In genomic region chr15:65611888-65612615, GRCh38 we compare ENCODE assay signal across 8 cellular contexts. TPM values are rescaled to one million over a fixed set of nuclear protein-coding genes. Genes with fewer than 3 reads are reported as not detected.
DNase-seq lines count a peak whose midpoint lies in the region; ATAC-seq, FAIRE-seq and TF ChIP-seq lines count a peak whose summit lies in the region.

No MANE protein-coding gene starts in this region.

- TF ChIP-seq POLR2A in adrenal gland (IDR thresholded peaks at IDR 0.05), result no peak
- peak in 1 of 2 experiments; percentile 50; a peak in 2 of 4 replicates for TF ChIP-seq POLR2A in HepG2 (IDR thresholded peaks at IDR 0.05; ENCODE audit: insufficient read depth in 1 of 2, low read depth in 2 of 2, low read length in 2 of 2)
- TF ChIP-seq POLR2A in transverse colon (IDR thresholded peaks at IDR 0.05), result no peak

- POLR2A ChIA-PET in HepG2 (lab: Yijun Ruan, JAX), result interaction anchor here (1.1 to 2.9 kb wide), 9 partner anchors 16 to 774 kb away, joined by 4 to 30 read pairs (median 7); partner anchors contain the start of genes HACD3, MAP2K1, RAB11A and RNU5B-1

- TF ChIP-seq RAD21 in HepG2 (CRISPR knock-in tag; IDR thresholded peaks at IDR 0.05), result no peak

- H3K27ac ChIP-seq in adrenal gland (peak overlapping the region; percentile 71 to 97 (median 94)), HepG2 (ENCODE audit: extremely low read length, insufficient read depth, low read length) (peak overlapping the region; percentile 99), transverse colon (peak overlapping the region; percentile 92 to 95 (median 94))

- H3K4me2 ChIP-seq in HepG2 (ENCODE audit: low read depth, low read length), result peak overlapping the region; percentile 100

- no peaks in the 10 kb centered on the region for H3K9me3 Mint-ChIP-seq in activated T-cell treated with anti-CD3 and anti-CD28 coated beads, Interleukin-2, amount 50 U/mL, for 24 hours

- CTCF ChIA-PET in HepG2 (lab: Yijun Ruan, JAX; ENCODE audit: low intra/inter-chr PET ratio, low total read pairs), result no interaction called here

- H4K20me1 ChIP-seq in HepG2 (ENCODE audit: insufficient read depth, low read length), result no peaks in the 10 kb centered on the region

- TF ChIP-seq CTCF in adrenal gland (IDR thresholded peaks at IDR 0.05), result no peak
- peak; percentile 37; the same call in 1 of the 2 replicates for TF ChIP-seq CTCF in HepG2 (CRISPR knock-in tag; IDR thresholded peaks at IDR 0.05)
- no peak for TF ChIP-seq CTCF in transverse colon (IDR thresholded peaks at IDR 0.05)
- TF ChIP-seq CTCF in D721Med (IDR thresholded peaks at IDR 0.05; ENCODE audit: insufficient read depth, missing control alignments), result no peak

- FAIRE-seq in HepG2 (lab: Jason Lieb, UNC) (peak; percentile 34), D721Med (lab: Jason Lieb, UNC) (no peak)

- in situ Hi-C loops in HepG2 (cut with HindIII; ENCODE audit: extremely low pct_ligation_motif_present, low pct_unique_long_range_greater_than_20kb) (no loop called here), transverse colon (cut with MboI; ENCODE audit: low pct_ligation_motif_present in 1 of 4, low pct_unique_long_range_greater_than_20kb in 1 of 4, low sequenced_read_pairs in 3 of 4) (no loop called here)

- H3K27ac Mint-ChIP-seq in activated T-cell treated with anti-CD3 and anti-CD28 coated beads, Interleukin-2, amount 50 U/mL, for 24 hours, result peak overlapping the region; percentile 95

- TF ChIP-seq EP300 in HepG2 (IDR thresholded peaks at IDR 0.05; ENCODE audit: low read depth in 2 of 2, low read length in 2 of 2), result no peak
- no peak for TF ChIP-seq EP300 in HepG2 (CRISPR knock-in tag; IDR thresholded peaks at IDR 0.05; ENCODE audit: borderline replicate concordance)
- TF ChIP-seq EP300 in transverse colon (IDR thresholded peaks at IDR 0.05; ENCODE audit: low read depth), result no peak

- H3K36me3 Mint-ChIP-seq in activated T-cell treated with anti-CD3 and anti-CD28 coated beads, Interleukin-2, amount 50 U/mL, for 24 hours (ENCODE audit: low read depth), result peaks cover 26% of the 10 kb centered on the region

- peak; percentile 28 for ATAC-seq in HepG2
- ATAC-seq in HG03196 (IDR thresholded peaks at IDR 0.05; ENCODE audit: unreplicated experiment), result no peak
- ATAC-seq in HG02981 (IDR thresholded peaks at IDR 0.05; ENCODE audit: unreplicated experiment), result no peak

- H3K79me2 ChIP-seq in HepG2 (ENCODE audit: insufficient read depth, low read length), result peaks cover 40% of the 10 kb centered on the region

- 77 to 85% (median 83%) methylated on average over 5 of the region's 5 CpGs for WGBS in adrenal gland, 4 donors
- WGBS in HepG2 (ENCODE audit: low lambda C conversion rate), result 9% methylated on average over 5 of the region's 5 CpGs
- WGBS in transverse colon (ENCODE audit: low coverage in 1 of 2), 2 donors, result 85 to 88% methylated on average over 5 of the region's 5 CpGs

- H3K9me3 ChIP-seq in adrenal gland (replicated peaks in 1 of 3), result no peaks in the 10 kb centered on the region
- H3K9me3 ChIP-seq in HepG2 (ENCODE audit: low read length), result no peaks in the 10 kb centered on the region
- H3K9me3 ChIP-seq in transverse colon, result no peaks in the 10 kb centered on the region

- H3K27me3 ChIP-seq in adrenal gland (no peaks in the 10 kb centered on the region), HepG2 (ENCODE audit: control insufficient read depth in 1 of 2, insufficient read depth in 2 of 2, low read length in 2 of 2) (no peaks in the 10 kb centered on the region; a peak in 1 of 5 replicates), transverse colon (no peaks in the 10 kb centered on the region)

- H3K27me3 Mint-ChIP-seq in activated T-cell treated with anti-CD3 and anti-CD28 coated beads, Interleukin-2, amount 50 U/mL, for 24 hours, result no peaks in the 10 kb centered on the region

- peak; percentile 35 for DNase-seq in activated T-cell treated with anti-CD3 and anti-CD28 coated beads, Interleukin-2, amount 50 U/mL, for 24 hours
- DNase-seq in activated T-cell treated with anti-CD3 and anti-CD28 coated beads, Interleukin-2, amount 50 U/mL, for 1 hour, result no peak
- DNase-seq in adrenal gland (no peak), HepG2 (ENCODE audit: low spot score) (peak; percentile 47), transverse colon (no peak), D721Med (ENCODE audit: insufficient read length, low spot score) (no peak)

- H3K9ac ChIP-seq in HepG2 (ENCODE audit: insufficient read depth, low read depth, low read length), result peak overlapping the region; percentile 96

- H3K4me3 ChIP-seq in adrenal gland (peak overlapping the region in 2 of 4 donors; percentile 71 to 75), HepG2 (replicated peaks in 1 of 3; ENCODE audit: insufficient read depth in 1 of 3, low read depth in 2 of 3, low read length in 3 of 3) (peak overlapping the region; percentile 85 to 89 (median 87)), transverse colon (peak overlapping the region in 3 of 4 donors; percentile 77 to 87 (median 85))

- H3K4me3 Mint-ChIP-seq in activated T-cell treated with anti-CD3 and anti-CD28 coated beads, Interleukin-2, amount 50 U/mL, for 24 hours, result peak overlapping the region; percentile 88

- no TSS peak for BruUV-seq in HepG2 (replicated peaks; lab: Mats Ljungman, UMichigan)

- H3K36me3 ChIP-seq in adrenal gland (replicated peaks in 1 of 2), result no peaks in the 10 kb centered on the region
- H3K36me3 ChIP-seq in HepG2 (replicated peaks in 1 of 2; ENCODE audit: control insufficient read depth in 1 of 2, insufficient read depth in 2 of 2, low read length in 2 of 2), result peaks cover 0 to 2% of the 10 kb centered on the region in 2 experiments; a peak in 1 of 5 replicates
- H3K36me3 ChIP-seq in transverse colon, result no peaks in the 10 kb centered on the region

- H3K4me1 ChIP-seq in adrenal gland (replicated peaks in 1 of 2) (peaks cover 14 to 32% of the 10 kb centered on the region in 2 donors), HepG2 (ENCODE audit: insufficient read depth, low read length) (peaks cover 43% of the 10 kb centered on the region), transverse colon (peaks cover 14 to 26% (median 19%) of the 10 kb centered on the region in 4 donors)

- peak overlapping the region; percentile 46 for H2AFZ ChIP-seq in HepG2 (ENCODE audit: low read length)

- intact Hi-C loops in adrenal gland (cut with DNase I) (no loop called here), HepG2 (cut with micrococcal nuclease; ENCODE audit: unreplicated experiment) (loop anchor here (1.0 kb wide), 1 partner anchor 257 kb away; the partner anchor contains the start of gene RAB11A), transverse colon (cut with DNase I; ENCODE audit: low total_unique reads) (no loop called here)

- H3K4me1 Mint-ChIP-seq in activated T-cell treated with anti-CD3 and anti-CD28 coated beads, Interleukin-2, amount 50 U/mL, for 24 hours (ENCODE audit: low read depth), result peaks cover 43% of the 10 kb centered on the region

RNA-seq across cellular contexts. Expression of gene INTS14, which starts 1.1 kb away (rescaled TPM):
- 10 to 100 TPM; 23.7 to 64.6 (median 35.2) TPM for total RNA-seq in adrenal gland
- 10 to 100 TPM; 16.4 to 37.4 (median 21.6) TPM for polyA plus RNA-seq in adrenal gland
- total RNA-seq in HepG2 (2016; rRNA removed; fragmentation: Illumina TruSeq; extraction: Trizol), result 52.0 and 57.8 TPM in 2 replicates
- total RNA-seq in HepG2 (2016; cell fraction: cytosol; rRNA removed; fragmentation: Illumina TruSeq; extraction: Trizol; ENCODE audit: low read depth), result 17.0 and 20.8 TPM in 2 replicates
- 51.9 and 56.4 TPM in 2 replicates for total RNA-seq in HepG2 (2016; cell fraction: insoluble cytoplasmic fraction; rRNA removed; fragmentation: Illumina TruSeq; extraction: Trizol)
- total RNA-seq in HepG2 (2016; cell fraction: membrane; rRNA removed; fragmentation: Illumina TruSeq; extraction: Trizol), result 49.9 and 57.9 TPM in 2 replicates
- 46.7 and 47.9 TPM in 2 replicates for total RNA-seq in HepG2 (2016; cell fraction: nucleus; rRNA removed; fragmentation: Illumina TruSeq; extraction: Trizol)
- 32.9 and 41.4 TPM in 2 replicates for polyA plus RNA-seq in HepG2 (2011; rRNA removed)
- 33.9 and 35.7 TPM in 2 replicates for polyA plus RNA-seq in HepG2 (2011; cell fraction: cytosol; rRNA removed)
- polyA plus RNA-seq in HepG2 (2011; cell fraction: nucleus; rRNA removed), result 38.0 and 47.8 TPM in 2 replicates
- 19.7 and 28.3 TPM in 2 replicates for polyA plus RNA-seq in HepG2 (2012)
- 17.3 and 20.3 TPM in 2 replicates for polyA plus RNA-seq in HepG2 (2016; cell fraction: cytosol; fragmentation: Illumina TruSeq; extraction: Trizol; ENCODE audit: low read depth)
- 50.5 and 52.9 TPM in 2 replicates for polyA plus RNA-seq in HepG2 (2016; cell fraction: insoluble cytoplasmic fraction; fragmentation: Illumina TruSeq; extraction: Trizol; ENCODE audit: low read depth)
- polyA plus RNA-seq in HepG2 (2016; cell fraction: membrane; fragmentation: Illumina TruSeq; extraction: Trizol; ENCODE audit: low read depth), result 34.9 and 41.5 TPM in 2 replicates
- polyA plus RNA-seq in HepG2 (2016; cell fraction: nucleus; fragmentation: Illumina TruSeq; extraction: Trizol; ENCODE audit: insufficient read depth, low read depth), result 61.6 and 62.0 TPM in 2 replicates
- polyA minus RNA-seq in HepG2 (2011; rRNA and poly(A)+ RNA removed; ENCODE audit: low replicate concordance), result 35.4 and 83.9 TPM in 2 replicates
- 26.2 and 26.6 TPM in 2 replicates for polyA minus RNA-seq in HepG2 (2011; cell fraction: cytosol; rRNA and poly(A)+ RNA removed)
- 66.4 and 78.2 TPM in 2 replicates for polyA minus RNA-seq in HepG2 (2011; cell fraction: nucleus; rRNA and poly(A)+ RNA removed)
- total RNA-seq in transverse colon, result 100 to 1,000 TPM in 1 of 4 donors, 10 to 100 TPM in 3; 12.3 to 272 (median 37.2) TPM

RNA-seq across cellular contexts. Expression of gene SLC24A1, which starts 9.7 kb away (rescaled TPM):
- 10 to 100 TPM in 3 of 8 donors, 1 to 10 TPM in 5; 5.5 to 15.8 (median 9.2) TPM for total RNA-seq in adrenal gland
- polyA plus RNA-seq in adrenal gland, result 1 to 10 TPM; 3.3 to 8.1 (median 8.1) TPM
- 6.8 and 8.3 TPM in 2 replicates for total RNA-seq in HepG2 (2016; rRNA removed; fragmentation: Illumina TruSeq; extraction: Trizol)
- 6.6 and 9.0 TPM in 2 replicates for total RNA-seq in HepG2 (2016; cell fraction: cytosol; rRNA removed; fragmentation: Illumina TruSeq; extraction: Trizol; ENCODE audit: low read depth)
- total RNA-seq in HepG2 (2016; cell fraction: insoluble cytoplasmic fraction; rRNA removed; fragmentation: Illumina TruSeq; extraction: Trizol), result 7.0 and 8.5 TPM in 2 replicates
- total RNA-seq in HepG2 (2016; cell fraction: membrane; rRNA removed; fragmentation: Illumina TruSeq; extraction: Trizol), result 3.9 and 5.4 TPM in 2 replicates
- total RNA-seq in HepG2 (2016; cell fraction: nucleus; rRNA removed; fragmentation: Illumina TruSeq; extraction: Trizol), result 9.5 and 9.6 TPM in 2 replicates
- 4.8 and 5.9 TPM in 2 replicates for polyA plus RNA-seq in HepG2 (2011; rRNA removed)
- polyA plus RNA-seq in HepG2 (2011; cell fraction: cytosol; rRNA removed), result 3.8 and 3.9 TPM in 2 replicates
- polyA plus RNA-seq in HepG2 (2011; cell fraction: nucleus; rRNA removed), result 5.0 and 5.5 TPM in 2 replicates
- 5.3 and 9.8 TPM in 2 replicates for polyA plus RNA-seq in HepG2 (2012)
- polyA plus RNA-seq in HepG2 (2016; cell fraction: cytosol; fragmentation: Illumina TruSeq; extraction: Trizol; ENCODE audit: low read depth), result 0.87 and 0.99 TPM in 2 replicates
- 6.5 and 6.9 TPM in 2 replicates for polyA plus RNA-seq in HepG2 (2016; cell fraction: insoluble cytoplasmic fraction; fragmentation: Illumina TruSeq; extraction: Trizol; ENCODE audit: low read depth)
- 1.4 and 2.0 TPM in 2 replicates for polyA plus RNA-seq in HepG2 (2016; cell fraction: membrane; fragmentation: Illumina TruSeq; extraction: Trizol; ENCODE audit: low read depth)
- 10.2 and 12.9 TPM in 2 replicates for polyA plus RNA-seq in HepG2 (2016; cell fraction: nucleus; fragmentation: Illumina TruSeq; extraction: Trizol; ENCODE audit: insufficient read depth, low read depth)
- polyA minus RNA-seq in HepG2 (2011; rRNA and poly(A)+ RNA removed; ENCODE audit: low replicate concordance), result 6.8 and 24.1 TPM in 2 replicates
- 7.3 and 7.8 TPM in 2 replicates for polyA minus RNA-seq in HepG2 (2011; cell fraction: cytosol; rRNA and poly(A)+ RNA removed)
- 12.4 and 12.7 TPM in 2 replicates for polyA minus RNA-seq in HepG2 (2011; cell fraction: nucleus; rRNA and poly(A)+ RNA removed)
- 1 to 10 TPM; 5.8 to 9.7 (median 5.9) TPM for total RNA-seq in transverse colon

Comparison
In these comparisons a context has a peak if more than half of its experiments do, and no peak if none do; other contexts are left out.
1. DNase-seq: peak in activated T-cell treated with anti-CD3 and anti-CD28 coated beads, Interleukin-2, amount 50 U/mL, for 24 hours (single experiment) and HepG2 (single experiment); none in activated T-cell treated with anti-CD3 and anti-CD28 coated beads, Interleukin-2, amount 50 U/mL, for 1 hour (single experiment), adrenal gland (0 of 7), transverse colon (single experiment) and D721Med (single experiment).
2. Peak in every context shown above with its lines, with median percentiles within 50 percentile points of each other: H3K27ac ChIP-seq.